8 cellular contexts compared by ENCODE assay signal in genomic region chr2:230226090-230226551, GRCh38. TPM values are rescaled to one million over a fixed set of nuclear protein-coding genes. Genes with fewer than 3 reads are reported as not detected.
DNase-seq lines count a peak whose midpoint lies in the region; ATAC-seq and TF ChIP-seq lines count a peak whose summit lies in the region.

No MANE protein-coding gene starts in this region.

- TF ChIP-seq CTCF in esophagus squamous epithelium (IDR thresholded peaks at IDR 0.05) (no peak), mammary epithelial cell (conservative IDR thresholded peaks at IDR 0.05 in 1 of 2, IDR thresholded peaks at IDR 0.05 in 1 of 2; ENCODE audit: extremely low read depth in 1 of 2, insufficient read depth in 1 of 2, low read depth in 1 of 2, low read length in 2 of 2) (no peak)

- DNase-seq in esophagus squamous epithelium (lab: John Stamatoyannopoulos, UW) (no peak), NCI-H2171 treated with DMSO at 0.1 percent for 48 hours (lab: John Stamatoyannopoulos, UW) (no peak), mammary epithelial cell (no peak), 8988T (no peak)
- DNase-seq in activated effector memory CD4-positive, alpha-beta T cell treated with anti-CD3 and anti-CD28 coated beads, Interleukin-2, amount 50 U/mL, for 16 hours: no peak

- no peak overlapping the region for H3K9ac ChIP-seq in mammary epithelial cell (ENCODE audit: insufficient read depth, low read length)

- intact Hi-C loops in esophagus squamous epithelium (cut with DNase I) (loop anchor here (10.0 kb wide), 1 partner anchor 189 kb away; the partner anchor contains the start of gene SP100), mammary epithelial cell (cut with micrococcal nuclease) (no loop called here)

- H4K20me1 ChIP-seq in mammary epithelial cell (ENCODE audit: insufficient read depth, low read length): no peaks in the 10 kb centered on the region

- dilution Hi-C loops in mammary epithelial cell (cut with HindIII; ENCODE audit: low sequenced_read_pairs): no loop called here

- ATAC-seq in GM18498 (IDR thresholded peaks at IDR 0.05; ENCODE audit: unreplicated experiment) (peak; percentile 78), GM21717 (IDR thresholded peaks at IDR 0.05; ENCODE audit: unreplicated experiment) (peak; percentile 69)

- no peaks in the 10 kb centered on the region for H3K79me2 ChIP-seq in mammary epithelial cell (ENCODE audit: insufficient read depth, low read length)

- in situ Hi-C loops in mammary epithelial cell (cut with MboI; ENCODE audit: low sequenced_read_pairs in 2 of 2): no loop called here

- H3K9me3 ChIP-seq in KOPT-K1 (ENCODE audit: insufficient read depth, low read length, poor library complexity, severe bottlenecking): peaks cover 15% of the 10 kb centered on the region
- H3K9me3 ChIP-seq in esophagus squamous epithelium: peaks cover 0 to 9% (median 3%) of the 10 kb centered on the region in 3 donors
- H3K9me3 ChIP-seq in mammary epithelial cell (replicated peaks; ENCODE audit: insufficient read depth, low read length): peaks cover 1% of the 10 kb centered on the region

- no peaks in the 10 kb centered on the region for H3K36me3 ChIP-seq in KOPT-K1 (ENCODE audit: insufficient read depth, low read length)
- H3K36me3 ChIP-seq in esophagus squamous epithelium: no peaks in the 10 kb centered on the region
- H3K36me3 ChIP-seq in mammary epithelial cell (ENCODE audit: insufficient read depth, low read length): no peaks in the 10 kb centered on the region

- H3K27ac ChIP-seq in KOPT-K1 (ENCODE audit: low read depth, low read length, poor library complexity, severe bottlenecking): peak overlapping the region; percentile 57
- peak overlapping the region in 3 of 4 donors; percentile 45 to 72 (median 71) for H3K27ac ChIP-seq in esophagus squamous epithelium
- H3K27ac ChIP-seq in mammary epithelial cell (ENCODE audit: insufficient read depth, low read depth, low read length): no peak overlapping the region

- no peaks in the 10 kb centered on the region for H3K27me3 ChIP-seq in esophagus squamous epithelium
- no peaks in the 10 kb centered on the region for H3K27me3 ChIP-seq in mammary epithelial cell (ENCODE audit: insufficient read depth, low read length)

- BruUV-seq in mammary epithelial cell (replicated peaks; lab: Mats Ljungman, UMichigan): no TSS peak

- 65 to 78% methylated on average over 3 of the region's 3 CpGs for WGBS in esophagus squamous epithelium, 2 donors
- 85% methylated on average over 3 of the region's 3 CpGs for WGBS in mammary epithelial cell (ENCODE audit: low coverage, missing lambda C conversion rate)

- no peak overlapping the region for H3K4me2 ChIP-seq in mammary epithelial cell (ENCODE audit: insufficient read depth, low read depth, low read length)

- H2AFZ ChIP-seq in mammary epithelial cell (ENCODE audit: low read depth, low read length): no peak overlapping the region

- TF ChIP-seq POLR2A in esophagus squamous epithelium (IDR thresholded peaks at IDR 0.05): no peak

- peaks cover 0 to 9% (median 0%) of the 10 kb centered on the region in 3 donors for H3K4me1 ChIP-seq in esophagus squamous epithelium
- peaks cover 18% of the 10 kb centered on the region for H3K4me1 ChIP-seq in mammary epithelial cell (ENCODE audit: insufficient read depth, low read length)

- H3K4me3 ChIP-seq in esophagus squamous epithelium (peak overlapping the region in 2 of 4 donors; percentile 23 to 48), mammary epithelial cell (replicated peaks in 1 of 3; ENCODE audit: insufficient read depth in 1 of 3, low read depth in 2 of 3, low read length in 3 of 3) (no peak overlapping the region)

- CTCF ChIA-PET in mammary epithelial cell (lab: Charles Lee; ENCODE audit: low non-redundant PET): no interaction called here

RNA-seq across cellular contexts. Expression of gene SP140, which starts 0.6 kb away (rescaled TPM):
- total RNA-seq in esophagus squamous epithelium: 1 to 10 TPM in 3 of 4 donors, under 1 TPM in 1; 0.92 to 5.3 (median 2.4) TPM
- total RNA-seq in mammary epithelial cell: 1 to 10 TPM in 1 of 2 donors, not detected in 1; 1.9 TPM
- 0.66 TPM for polyA plus RNA-seq in mammary epithelial cell
- not detected for polyA minus RNA-seq in mammary epithelial cell

RNA-seq across cellular contexts. Expression of gene SP110, which starts 6.3 kb away (rescaled TPM):
- 10 to 100 TPM in 2 of 4 donors, 1 to 10 TPM in 2; 7.2 to 21.7 (median 13.1) TPM for total RNA-seq in esophagus squamous epithelium
- total RNA-seq in mammary epithelial cell: 10 to 100 TPM; 11.2 to 12.9 TPM
- 11.2 TPM for polyA plus RNA-seq in mammary epithelial cell
- 27.5 TPM for polyA minus RNA-seq in mammary epithelial cell
